15 cellular contexts compared by ENCODE assay signal in genomic region chr2:11786592-11786991, GRCh38. TPM values are rescaled to one million over a fixed set of nuclear protein-coding genes. Genes with fewer than 3 reads are reported as not detected.
DNase-seq lines count a peak whose midpoint lies in the region; ATAC-seq lines count a peak whose summit lies in the region.
"Had no signal": no experiment of that assay in that cellular context is flagged by ENCODE, and none has a peak within 500 bp of the region (broad histone marks: within the 10 kb centered on the region; RNA-seq: fewer than 3 reads in every experiment).

No MANE protein-coding gene starts in this region.

- no peaks in the 10 kb centered on the region for H3K4me1 Mint-ChIP-seq in activated CD8-positive, alpha-beta memory T cell treated with anti-CD3 and anti-CD28 coated beads, Interleukin-2, amount 10 ng/mL, durations not matched to agents 7 days and 5 days

- no peaks in the 10 kb centered on the region for H3K9me3 Mint-ChIP-seq in activated CD8-positive, alpha-beta memory T cell treated with anti-CD3 and anti-CD28 coated beads, Interleukin-2, amount 10 ng/mL, durations not matched to agents 7 days and 5 days (ENCODE audit: low read depth)
- H3K9me3 Mint-ChIP-seq: CD4-positive, alpha-beta memory T cell had no signal

- intact Hi-C loops in sciatic nerve (cut with DNase I) (no loop called here), posterior cingulate gyrus (cut with DNase I) (no loop called here)

- DNase-seq in activated CD8-positive, alpha-beta memory T cell treated with anti-CD3 and anti-CD28 coated beads, Interleukin-2, amount 50 U/mL, for 48 hours = peak; percentile 34
- DNase-seq in activated CD8-positive, alpha-beta memory T cell treated with anti-CD3 and anti-CD28 coated beads, Interleukin-2, amount 10 ng/mL, durations not matched to agents 7 days and 5 days = no peak
- DNase-seq in islet precursor cell (peak; percentile 29), sciatic nerve (ENCODE audit: low spot score) (peak; percentile 48), posterior cingulate gyrus (no peak), COLO668 (lab: John Stamatoyannopoulos, UW; ENCODE audit: unreplicated experiment) (no peak)
- DNase-seq: C1 segment of cervical spinal cord; CD4-positive, alpha-beta memory T cell; DMS 273 treated with DMSO at 0.1 percent for 48 hours; EL; GDM1; GM23248; H7; HCEC 1CT had no signal

- H3K36me3 Mint-ChIP-seq in activated CD8-positive, alpha-beta memory T cell treated with anti-CD3 and anti-CD28 coated beads, Interleukin-2, amount 10 ng/mL, durations not matched to agents 7 days and 5 days = peaks cover 71% of the 10 kb centered on the region

- no peaks in the 10 kb centered on the region for H3K27me3 Mint-ChIP-seq in activated CD8-positive, alpha-beta memory T cell treated with anti-CD3 and anti-CD28 coated beads, Interleukin-2, amount 10 ng/mL, durations not matched to agents 7 days and 5 days
- H3K27me3 Mint-ChIP-seq: CD4-positive, alpha-beta memory T cell had no signal

- no peak overlapping the region for H3K4me3 Mint-ChIP-seq in activated CD8-positive, alpha-beta memory T cell treated with anti-CD3 and anti-CD28 coated beads, Interleukin-2, amount 10 ng/mL, durations not matched to agents 7 days and 5 days
- H3K4me3 Mint-ChIP-seq: CD4-positive, alpha-beta memory T cell had no signal

- H3K27ac Mint-ChIP-seq in activated CD8-positive, alpha-beta memory T cell treated with anti-CD3 and anti-CD28 coated beads, Interleukin-2, amount 10 ng/mL, durations not matched to agents 7 days and 5 days = no peak overlapping the region

- CTCF ChIA-PET in activated CD8-positive, alpha-beta memory T cell treated with anti-CD3 and anti-CD28 coated beads, Interleukin-2, amount 10 ng/mL, durations not matched to agents 7 days and 5 days (lab: Charles Lee) = interaction anchor here (0.9 to 13.1 kb wide), 5 partner anchors 12 to 114 kb away, joined by 3 to 401 read pairs (median 6); partner anchors contain the start of gene LPIN1

- ATAC-seq in activated CD8-positive, alpha-beta memory T cell treated with anti-CD3 and anti-CD28 coated beads, Interleukin-2, amount 10 ng/mL, durations not matched to agents 7 days and 5 days = no peak
- ATAC-seq in sciatic nerve = no peak
- ATAC-seq: GM12878 had no signal

RNA-seq across cellular contexts. Expression of gene LPIN1, which starts 40.2 kb away (rescaled TPM):
- 10 to 100 TPM; 57.1 to 76.4 TPM for total RNA-seq in activated CD8-positive, alpha-beta memory T cell treated with anti-CD3 and anti-CD28 coated beads, Interleukin-2, amount 10 ng/mL, durations not matched to agents 7 days and 5 days
- total RNA-seq in sciatic nerve = 141 TPM

Comparison
In these comparisons a context has a peak if more than half of its experiments do, and no peak if none do; other contexts are left out.
1. DNase-seq: peak in activated CD8-positive, alpha-beta memory T cell treated with anti-CD3 and anti-CD28 coated beads, Interleukin-2, amount 50 U/mL, for 48 hours (single experiment), islet precursor cell (single experiment) and sciatic nerve (single experiment); none in activated CD8-positive, alpha-beta memory T cell treated with anti-CD3 and anti-CD28 coated beads, Interleukin-2, amount 10 ng/mL, durations not matched to agents 7 days and 5 days (single experiment), posterior cingulate gyrus (0 of 10) and COLO668 (single experiment).